ENCODE assay signal across 27 cellular contexts in genomic region chr3:63304421-63304820, GRCh38. TPM values are rescaled to one million over a fixed set of nuclear protein-coding genes. Genes with fewer than 3 reads are reported as not detected.
"Had no signal": no experiment of that assay in that cellular context is flagged by ENCODE, and none has a peak within 500 bp of the region (broad histone marks: within the 10 kb centered on the region; RNA-seq: fewer than 3 reads in every experiment).

No MANE protein-coding gene starts in this region.

- H3K4me3 ChIP-seq: esophagus muscularis mucosa, right atrium auricular region, sigmoid colon, testis, tibial nerve, upper lobe of right lung had no signal

- H3K9me3 Mint-ChIP-seq: neural crest cell had no signal

- H3K9me3 ChIP-seq: esophagus muscularis mucosa, right atrium auricular region, sigmoid colon, testis, upper lobe of right lung had no signal

- H3K27ac Mint-ChIP-seq: natural killer cell had no signal

- H3K27ac ChIP-seq: epithelial cell of prostate, esophagus muscularis mucosa, foreskin keratinocyte, right atrium auricular region, sigmoid colon, testis, tibial nerve, upper lobe of right lung had no signal

- ATAC-seq: foreskin keratinocyte, natural killer cell, upper lobe of right lung had no signal

- H3K27me3 ChIP-seq: right atrium auricular region, sigmoid colon, testis, tibial nerve, upper lobe of right lung had no signal

- H3K4me1 Mint-ChIP-seq: natural killer cell, neural crest cell had no signal

- H3K36me3 Mint-ChIP-seq: natural killer cell had no signal

- H3K4me3 Mint-ChIP-seq: natural killer cell, neural crest cell had no signal

- DNase-seq: central memory CD4-positive, alpha-beta T cell; cortex of kidney; effector memory CD4-positive, alpha-beta T cell; foreskin keratinocyte; hippocampal formation; kidney glomerular epithelial cell; natural killer cell; posterior cingulate gyrus; sigmoid colon; small intestine; stimulated activated CD4-positive, alpha-beta T cell treated with anti-CD3 and anti-CD28 coated beads, Interleukin-2, amount 100 ng/mL, for 48 hours; stimulated activated naive CD4-positive, alpha-beta T cell treated with Interleukin-2 at 50 U/mL for 16 hours; testis; upper lobe of right lung had no signal

- H3K36me3 ChIP-seq: esophagus muscularis mucosa, right atrium auricular region, sigmoid colon, tibial nerve, upper lobe of right lung had no signal

- H3K4me1 ChIP-seq: esophagus muscularis mucosa, foreskin keratinocyte, right atrium auricular region, sigmoid colon, testis, tibial nerve, upper lobe of right lung had no signal

RNA-seq across cellular contexts. Expression of gene SYNPR, which starts 26.3 kb away (rescaled TPM):
- total RNA-seq: chondrocyte, foreskin keratinocyte, liver, lung microvascular endothelial cell, mesenteric fat pad, mucosa of gallbladder, myocyte, natural killer cell, neural crest cell, osteocyte, pulmonary artery endothelial cell, testis, tibial nerve, upper lobe of right lung had no signal
- polyA plus RNA-seq: foreskin keratinocyte, liver had no signal
